1 cellular context compared by ENCODE assay signal in the genomic region with DNA sequence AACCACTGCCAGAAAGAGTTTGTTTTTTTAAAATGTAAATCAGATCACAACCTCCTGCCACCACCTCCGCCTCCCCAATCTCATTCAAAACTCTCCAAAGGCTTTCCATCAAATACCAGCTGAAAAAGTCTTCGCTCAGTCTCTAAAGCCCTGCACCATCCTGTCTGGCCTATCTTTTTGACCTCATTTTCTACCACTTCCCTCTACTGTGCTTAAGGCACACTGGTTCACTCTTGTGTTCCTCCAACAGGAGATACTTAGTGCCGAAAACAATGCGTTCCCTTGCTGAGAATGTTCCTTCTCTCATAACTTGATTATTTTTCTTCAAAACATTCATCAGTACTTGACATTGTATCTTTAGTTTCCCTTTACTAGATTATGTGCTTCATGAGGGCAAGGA.
TF ChIP-seq lines count a peak whose summit lies in the region.

No MANE protein-coding gene starts in this region.

TF ChIP-seq in endothelial cell of umbilical vein, 7 proteins besides CTCF, POLR2A, EP300 and RAD21:
- TF ChIP-seq EZH2 (IDR thresholded peaks at IDR 0.05; ENCODE audit: borderline replicate concordance, low read depth, low read length, severe bottlenecking) (no peak), JUN (IDR thresholded peaks at IDR 0.05; ENCODE audit: borderline replicate concordance, insufficient read depth, insufficient read length, low read depth) (no peak), GATA2 (IDR thresholded peaks at IDR 0.05; ENCODE audit: insufficient read depth, insufficient read length, low read depth, low read length) (no peak), FOS (IDR thresholded peaks at IDR 0.05; ENCODE audit: borderline replicate concordance, insufficient read depth, low read length) (no peak), POLR2AphosphoS5 (IDR thresholded peaks at IDR 0.05; ENCODE audit: insufficient read depth, low read depth, low read length) (no peak), MYC (IDR thresholded peaks at IDR 0.05; ENCODE audit: low read depth, low read length) (no peak)
- TF ChIP-seq, protein P1, sequence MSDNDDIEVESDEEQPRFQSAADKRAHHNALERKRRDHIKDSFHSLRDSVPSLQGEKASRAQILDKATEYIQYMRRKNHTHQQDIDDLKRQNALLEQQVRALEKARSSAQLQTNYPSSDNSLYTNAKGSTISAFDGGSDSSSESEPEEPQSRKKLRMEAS (IDR thresholded peaks at IDR 0.05; ENCODE audit: insufficient read depth, insufficient read length), result no peak
